Comparison of ENCODE assay signal across 8 cellular contexts in genomic region chr12:104958009-104958945, GRCh38. TPM values are rescaled to one million over a fixed set of nuclear protein-coding genes. Genes with fewer than 3 reads are reported as not detected.
DNase-seq lines count a peak whose midpoint lies in the region; ATAC-seq and TF ChIP-seq lines count a peak whose summit lies in the region.

SLC41A2 (minus strand) TSS chr12:104958290; CDS start chr12:104928527, 29,763 bp downstream.

- peak within 1 kb of the TSS; percentile 65 for H3K9ac ChIP-seq in DND-41 (ENCODE audit: low read depth, low read length)
- H3K9ac ChIP-seq in HUES64 (ENCODE audit: low read depth, low read length), result peak within 1 kb of the TSS; percentile 85

- 2% methylated on average over 87 of the region's 87 CpGs for WGBS in HUES64

- H3K9me3 ChIP-seq in DND-41 (ENCODE audit: insufficient read depth, low read length, severe bottlenecking) (no peaks in the 10 kb centered on the region), HUES64 (ENCODE audit: insufficient read depth, low read depth, low read length) (no peaks in the 10 kb centered on the region), RWPE2 (ENCODE audit: severe bottlenecking) (no peaks in the 10 kb centered on the region), neuron (ENCODE audit: low read length) (no peaks in the 10 kb centered on the region)

- H3K4me1 ChIP-seq in DND-41 (ENCODE audit: insufficient read depth, low read length) (peaks cover 25% of the 10 kb centered on the region), HUES64 (ENCODE audit: insufficient read depth, low read length) (0 out of 2 replicates have a peak, but pooled peaks cover 4% of the 10 kb centered on the region), RWPE2 (ENCODE audit: insufficient read depth, poor library complexity, severe bottlenecking) (peaks cover 19% of the 10 kb centered on the region), foreskin keratinocyte (peaks cover 6% of the 10 kb centered on the region), neuron (ENCODE audit: insufficient read depth, low read length) (peaks cover 10% of the 10 kb centered on the region)

- H2AFZ ChIP-seq in DND-41 (ENCODE audit: low read depth, low read length), result peak within 1 kb of the TSS; percentile 99
- H2AFZ ChIP-seq in neuron (ENCODE audit: low read depth, low read length), result peak within 1 kb of the TSS; percentile 85

- H3K27me3 ChIP-seq in DND-41 (ENCODE audit: insufficient read depth, low read length, poor library complexity) (peaks cover 39% of the 10 kb centered on the region), HUES64 (ENCODE audit: insufficient read depth, low read length) (peaks cover 36% of the 10 kb centered on the region), RWPE2 (ENCODE audit: insufficient read depth, poor library complexity, severe bottlenecking) (no peaks in the 10 kb centered on the region), foreskin keratinocyte (peaks cover 17% of the 10 kb centered on the region), neuron (ENCODE audit: insufficient read depth, low read length) (peaks cover 43% of the 10 kb centered on the region)

- no peaks in the 10 kb centered on the region for H3K79me2 ChIP-seq in DND-41 (ENCODE audit: insufficient read depth, low read length)

- DNase-seq in DND-41 (peak; percentile 73), RWPE2 (ENCODE audit: low spot score) (peak; percentile 72), activated gamma-delta T cell (lab: John Stamatoyannopoulos, UW) (peak; percentile 70), foreskin keratinocyte (peak; percentile 70 to 76), stromal cell of bone marrow (ENCODE audit: low read depth) (peak; percentile 92)

- no peaks in the 10 kb centered on the region for H3K36me3 ChIP-seq in DND-41 (ENCODE audit: insufficient read depth, low read length)
- H3K36me3 ChIP-seq in HUES64 (ENCODE audit: insufficient read depth, low read length), result no peaks in the 10 kb centered on the region
- H3K36me3 ChIP-seq in RWPE2 (ENCODE audit: low read depth), result no peaks in the 10 kb centered on the region
- no peaks in the 10 kb centered on the region for H3K36me3 ChIP-seq in neuron (ENCODE audit: insufficient read depth, low read length)

- H3K4me3 ChIP-seq in DND-41 (ENCODE audit: low read depth in 1 of 2, low read length in 2 of 2), result peak within 1 kb of the TSS; percentile 55 to 87
- peak within 1 kb of the TSS; percentile 89 for H3K4me3 ChIP-seq in HUES64 (ENCODE audit: low read length)
- peak within 1 kb of the TSS; percentile 80 for H3K4me3 ChIP-seq in RWPE2 (ENCODE audit: severe bottlenecking)
- peak within 1 kb of the TSS; percentile 80 for H3K4me3 ChIP-seq in neuron (ENCODE audit: low read length)

- ATAC-seq in DND-41 (ENCODE audit: insufficient read depth, low read depth), result peak; percentile 91
- peak; percentile 75 for ATAC-seq in GM21515 (IDR thresholded peaks at IDR 0.05; ENCODE audit: unreplicated experiment)
- ATAC-seq in RWPE2 (ENCODE audit: low read depth), result peak; percentile 84
- peak; percentile 91 for ATAC-seq in foreskin keratinocyte

- H3K4me2 ChIP-seq in DND-41 (ENCODE audit: insufficient read depth, low read length), result peak within 1 kb of the TSS; percentile 100

- TF ChIP-seq CTCF in DND-41 (IDR thresholded peaks at IDR 0.05; ENCODE audit: borderline replicate concordance, extremely low read depth, low read length, poor library complexity, severe bottlenecking), result peak; percentile 40
- peak; percentile 52 for TF ChIP-seq CTCF in RWPE2 (IDR thresholded peaks at IDR 0.05; ENCODE audit: poor library complexity, severe bottlenecking)
- peak; percentile 47 for TF ChIP-seq CTCF in foreskin keratinocyte (conservative IDR thresholded peaks at IDR 0.05)

- H4K20me1 ChIP-seq in DND-41 (ENCODE audit: insufficient read depth, low read length), result no peaks in the 10 kb centered on the region

- H3K27ac ChIP-seq in DND-41 (ENCODE audit: low read length) (peak within 1 kb of the TSS; percentile 62), HUES64 (ENCODE audit: low read depth, low read length) (peak within 1 kb of the TSS; percentile 43; the same call in 1 of the 2 replicates), RWPE2 (ENCODE audit: poor library complexity, severe bottlenecking) (peak within 1 kb of the TSS; percentile 33), foreskin keratinocyte (peak within 1 kb of the TSS; percentile 52)

RNA-seq across cellular contexts. Expression of gene SLC41A2, which starts in this region (rescaled TPM):
- polyA plus RNA-seq in HUES64 (2013, experiment 1 of 2), result 1.1 TPM
- 3.6 TPM for polyA plus RNA-seq in HUES64 (2013, experiment 2 of 2)
- total RNA-seq in foreskin keratinocyte, result 3.9 and 4.2 TPM in 2 replicates
- polyA plus RNA-seq in foreskin keratinocyte, result 0.60 and 0.65 TPM in 2 replicates

Comparison
In these comparisons a context has a peak if more than half of its experiments do, and no peak if none do; other contexts are left out.
1. Peak in every context shown above with its lines: DNase-seq, ATAC-seq, H3K4me3 ChIP-seq and H3K27ac ChIP-seq.